In genomic region chr1:77831976-77832695, GRCh38 we compare ENCODE assay signal across 2 cellular contexts.
TF ChIP-seq lines count a peak whose summit lies in the region.

No MANE protein-coding gene starts in this region.

TF ChIP-seq in GM23338, 12 proteins besides CTCF, POLR2A, EP300 and RAD21:
- TF ChIP-seq REST (IDR thresholded peaks at IDR 0.05; ENCODE audit: unreplicated experiment) (no peak), POLR2AphosphoS5 (IDR thresholded peaks at IDR 0.05; ENCODE audit: low read depth) (no peak), NANOG (IDR thresholded peaks at IDR 0.05; ENCODE audit: borderline replicate concordance) (no peak), JUNB (IDR thresholded peaks at IDR 0.05; ENCODE audit: unreplicated experiment) (no peak), EZH2phosphoT487 (IDR thresholded peaks at IDR 0.05; ENCODE audit: unreplicated experiment) (no peak), ZNF114 (CRISPR knock-in tag; IDR thresholded peaks at IDR 0.05) (no peak), ETS1 (IDR thresholded peaks at IDR 0.05) (no peak), ZNF462 (CRISPR knock-in tag; IDR thresholded peaks at IDR 0.05) (no peak), EZH2 (IDR thresholded peaks at IDR 0.05; ENCODE audit: low read depth, unreplicated experiment) (no peak)

TF ChIP-seq in HepG2, 621 proteins besides CTCF, POLR2A, EP300 and RAD21:
- TF ChIP-seq SOX13 (IDR thresholded peaks at IDR 0.05) (no peak), SOX13 (CRISPR knock-in tag; conservative IDR thresholded peaks at IDR 0.05 in 1 of 2, IDR thresholded peaks at IDR 0.05 in 1 of 2) (no peak), PTBP1 (IDR thresholded peaks at IDR 0.05; ENCODE audit: low read depth, low read length, poor library complexity, severe bottlenecking) (no peak), ZBED4 (CRISPR knock-in tag; IDR thresholded peaks at IDR 0.05; ENCODE audit: borderline replicate concordance) (no peak), KIAA2018 (CRISPR knock-in tag; IDR thresholded peaks at IDR 0.05; ENCODE audit: borderline replicate concordance) (no peak), ZNF547 (CRISPR knock-in tag; IDR thresholded peaks at IDR 0.05) (no peak), ERF (CRISPR knock-in tag; IDR thresholded peaks at IDR 0.05) (no peak), TMF1 (CRISPR knock-in tag; IDR thresholded peaks at IDR 0.05; ENCODE audit: low read depth) (no peak), MXI1 (IDR thresholded peaks at IDR 0.05; ENCODE audit: borderline replicate concordance, low read depth, low read length) (no peak), ZNF337 (CRISPR knock-in tag; IDR thresholded peaks at IDR 0.05; ENCODE audit: borderline replicate concordance, low read depth) (no peak), GATA4 (IDR thresholded peaks at IDR 0.05; ENCODE audit: borderline replicate concordance, low read depth) (no peak), ZNF264 (CRISPR knock-in tag; IDR thresholded peaks at IDR 0.05) (no peak), XBP1 (CRISPR knock-in tag; IDR thresholded peaks at IDR 0.05) (no peak), ZNF747 (CRISPR knock-in tag; IDR thresholded peaks at IDR 0.05; ENCODE audit: borderline replicate concordance) (no peak), AHR (CRISPR knock-in tag; IDR thresholded peaks at IDR 0.05) (no peak)
